In genomic region chr7:159143780-159144755, GRCh38 we compare ENCODE assay signal across 8 cellular contexts. TPM values are rescaled to one million over a fixed set of nuclear protein-coding genes. Genes with fewer than 3 reads are reported as not detected.
A peak's percentile ranks its signal among the peaks of the same experiment; 100 is the strongest.
DNase-seq lines count a peak whose midpoint lies in the region; ATAC-seq and TF ChIP-seq lines count a peak whose summit lies in the region.

No MANE protein-coding gene starts in this region.

- no peaks in the 10 kb centered on the region for H3K4me1 ChIP-seq in BE2C
- no peaks in the 10 kb centered on the region; the same call in 1 of the 2 replicates for H3K4me1 ChIP-seq in SJCRH30
- H3K4me1 ChIP-seq in esophagus squamous epithelium = peaks cover 0 to 27% (median 12%) of the 10 kb centered on the region in 3 donors
- no peaks in the 10 kb centered on the region for H3K4me1 ChIP-seq in neuron (ENCODE audit: insufficient read depth, low read length)

- TF ChIP-seq CTCF in BE2C (IDR thresholded peaks at IDR 0.05; ENCODE audit: low read depth, low read length) (no peak), esophagus squamous epithelium (IDR thresholded peaks at IDR 0.05) (no peak)

- H3K27me3 ChIP-seq in BE2C (peaks cover 34% of the 10 kb centered on the region), SJCRH30 (no peaks in the 10 kb centered on the region), esophagus squamous epithelium (peaks cover 0 to 67% (median 7%) of the 10 kb centered on the region in 4 donors), neuron (ENCODE audit: insufficient read depth, low read length) (peaks cover 64% of the 10 kb centered on the region)

- ATAC-seq in HG02885 (IDR thresholded peaks at IDR 0.05; ENCODE audit: poor library complexity, unreplicated experiment) (no peak), GM21381 (IDR thresholded peaks at IDR 0.05; ENCODE audit: unreplicated experiment) (no peak)

- peak overlapping the region; percentile 52 for H3K27ac ChIP-seq in SJCRH30
- H3K27ac ChIP-seq in esophagus squamous epithelium = peak overlapping the region in 2 of 4 donors; percentile 45 to 54

- no peak for TF ChIP-seq POLR2A in esophagus squamous epithelium (IDR thresholded peaks at IDR 0.05)

- intact Hi-C loops in esophagus squamous epithelium (cut with DNase I) = no loop called here

- peak; percentile 34 for DNase-seq in BE2C
- peak; percentile 47 to 56 for DNase-seq in SJCRH30
- no peak for DNase-seq in esophagus squamous epithelium (lab: John Stamatoyannopoulos, UW)
- no peak for DNase-seq in kidney tubule cell (ENCODE audit: low spot score)
- no peak for DNase-seq in central memory CD4-positive, alpha-beta T cell

- 5 to 14% methylated on average over 34 to 45 of the region's 97 CpGs for WGBS in esophagus squamous epithelium, 2 donors

- H2AFZ ChIP-seq in neuron (ENCODE audit: low read depth, low read length) = peak overlapping the region; percentile 36

- H3K4me3 ChIP-seq in BE2C (ENCODE audit: low read depth, low read length) = peak overlapping the region; percentile 44
- H3K4me3 ChIP-seq in SJCRH30 = peak overlapping the region; percentile 78
- H3K4me3 ChIP-seq in esophagus squamous epithelium = peak overlapping the region; percentile 41 to 64 (median 55)
- H3K4me3 ChIP-seq in neuron (ENCODE audit: low read length) = no peak overlapping the region

- H3K36me3 ChIP-seq in BE2C (no peaks in the 10 kb centered on the region), SJCRH30 (no peaks in the 10 kb centered on the region), esophagus squamous epithelium (no peaks in the 10 kb centered on the region), neuron (ENCODE audit: insufficient read depth, low read length) (no peaks in the 10 kb centered on the region)

- H3K9me3 ChIP-seq in BE2C = no peaks in the 10 kb centered on the region
- H3K9me3 ChIP-seq in SJCRH30 (replicated peaks) = no peaks in the 10 kb centered on the region
- no peaks in the 10 kb centered on the region for H3K9me3 ChIP-seq in esophagus squamous epithelium
- H3K9me3 ChIP-seq in neuron (ENCODE audit: low read length) = peaks cover 5% of the 10 kb centered on the region

RNA-seq across cellular contexts. Expression of gene VIPR2, which starts 0.6 kb away (rescaled TPM):
- polyA plus RNA-seq in BE2C (2012; ENCODE audit: insufficient read depth, insufficient read length, low read depth) = 0.54 TPM
- 9.6 and 10.2 TPM in 2 replicates for total RNA-seq in SJCRH30 (2014; rRNA removed; shearing (Covaris generic))
- total RNA-seq in esophagus squamous epithelium = 1 to 10 TPM in 1 of 4 donors, under 1 TPM in 3; 0.18 to 2.1 (median 0.40) TPM

Comparison
In these comparisons a context has a peak if more than half of its experiments do, and no peak if none do; other contexts are left out.
1. DNase-seq: peak in BE2C (single experiment) and SJCRH30 (2 of 2); none in esophagus squamous epithelium (single experiment), kidney tubule cell (single experiment) and central memory CD4-positive, alpha-beta T cell (single experiment).